In genomic region chr14:58488550-58488949, GRCh38 we compare ENCODE assay signal across 11 cellular contexts.
DNase-seq lines count a peak whose midpoint lies in the region; ATAC-seq and TF ChIP-seq lines count a peak whose summit lies in the region.
"Had no signal": no experiment of that assay in that cellular context is flagged by ENCODE, and none has a peak within 500 bp of the region (broad histone marks: within the 10 kb centered on the region; RNA-seq: fewer than 3 reads in every experiment).

No MANE protein-coding gene starts in this region.

- DNase-seq in GM13977 (ENCODE audit: low spot score) (peak; percentile 4), NCI-H226 (peak; percentile 15), endothelial cell (ENCODE audit: low spot score) (peak; percentile 14), HT-29 (ENCODE audit: low spot score) (no peak), COR-L47 (lab: John Stamatoyannopoulos, UW) (no peak), SHP77 (lab: John Stamatoyannopoulos, UW) (no peak)
- DNase-seq: NCI-H1436; stimulated activated CD4-positive, alpha-beta T cell treated with anti-CD3 and anti-CD28 coated beads, Interleukin-4, amount 100 ng/mL, for 1 hour had no signal

- H3K4me1 ChIP-seq in ACC112 (ENCODE audit: control insufficient read depth, insufficient read depth, low read length, unreplicated experiment), result peaks cover 19% of the 10 kb centered on the region

- H3K79me2 ChIP-seq in ACC112 (ENCODE audit: control insufficient read depth, insufficient read depth, low read length, unreplicated experiment), result no peaks in the 10 kb centered on the region

- H2AFZ ChIP-seq in ACC112 (ENCODE audit: low read length, unreplicated experiment), result peak overlapping the region; percentile 35

- no peak overlapping the region for H3K4me3 Mint-ChIP-seq in endothelial cell (ENCODE audit: unreplicated experiment)
- H3K4me3 Mint-ChIP-seq: dendritic cell treated with granulocyte-macrophage colony-stimulating factor and Interleukin-4, amounts not matched to agents 40 ng/mL and 50 ng/mL, for 4 days had no signal

- in situ Hi-C loops in GM13977 (cut with MboI; ENCODE audit: low pct_unique_long_range_greater_than_20kb, low sequenced_read_pairs, unreplicated experiment), result loop anchor here (25.0 kb wide), 1 partner anchor 949 kb away; no protein-coding TSS in a partner anchor

- no peak overlapping the region for H3K27ac Mint-ChIP-seq in endothelial cell (ENCODE audit: unreplicated experiment)
- H3K27ac Mint-ChIP-seq: dendritic cell treated with granulocyte-macrophage colony-stimulating factor and Interleukin-4, amounts not matched to agents 40 ng/mL and 50 ng/mL, for 4 days had no signal

- H3K36me3 ChIP-seq in ACC112 (ENCODE audit: insufficient read depth, low read length), result peaks cover 5% of the 10 kb centered on the region; the same call in 1 of the 2 replicates

- H3K4me3 ChIP-seq in ACC112 (ENCODE audit: low read depth, low read length), result no peak overlapping the region

- H3K9me3 Mint-ChIP-seq in endothelial cell (ENCODE audit: unreplicated experiment), result no peaks in the 10 kb centered on the region
- H3K9me3 Mint-ChIP-seq: dendritic cell treated with granulocyte-macrophage colony-stimulating factor and Interleukin-4, amounts not matched to agents 40 ng/mL and 50 ng/mL, for 4 days had no signal

- TF ChIP-seq CTCF in GM13977 (IDR thresholded peaks at IDR 0.05; ENCODE audit: extremely low read depth, insufficient read depth, missing control alignments), result no peak
- no peak for TF ChIP-seq CTCF in endothelial cell (IDR thresholded peaks at IDR 0.05; ENCODE audit: unreplicated experiment)

- peak overlapping the region; percentile 52 for H3K27ac ChIP-seq in ACC112 (ENCODE audit: low read depth, low read length)

- H3K36me3 Mint-ChIP-seq in endothelial cell (ENCODE audit: low read depth, unreplicated experiment), result no peaks in the 10 kb centered on the region

- peaks cover 3% of the 10 kb centered on the region for H3K4me1 Mint-ChIP-seq in endothelial cell (ENCODE audit: unreplicated experiment)

- no peaks in the 10 kb centered on the region for H3K27me3 Mint-ChIP-seq in endothelial cell (ENCODE audit: unreplicated experiment)
- H3K27me3 Mint-ChIP-seq: dendritic cell treated with granulocyte-macrophage colony-stimulating factor and Interleukin-4, amounts not matched to agents 40 ng/mL and 50 ng/mL, for 4 days had no signal

- H3K27me3 ChIP-seq in ACC112 (ENCODE audit: insufficient read depth, low read length), result no peaks in the 10 kb centered on the region

- ATAC-seq in GM21737 (IDR thresholded peaks at IDR 0.05; ENCODE audit: unreplicated experiment), result no peak

Comparison
In these comparisons a context has a peak if more than half of its experiments do, and no peak if none do; other contexts are left out.
1. DNase-seq: peak in GM13977 (single experiment), NCI-H226 (single experiment) and endothelial cell (single experiment); none in HT-29 (single experiment), COR-L47 (single experiment) and SHP77 (0 of 2).